Comparison of ENCODE assay signal across 7 cellular contexts in the genomic region with DNA sequence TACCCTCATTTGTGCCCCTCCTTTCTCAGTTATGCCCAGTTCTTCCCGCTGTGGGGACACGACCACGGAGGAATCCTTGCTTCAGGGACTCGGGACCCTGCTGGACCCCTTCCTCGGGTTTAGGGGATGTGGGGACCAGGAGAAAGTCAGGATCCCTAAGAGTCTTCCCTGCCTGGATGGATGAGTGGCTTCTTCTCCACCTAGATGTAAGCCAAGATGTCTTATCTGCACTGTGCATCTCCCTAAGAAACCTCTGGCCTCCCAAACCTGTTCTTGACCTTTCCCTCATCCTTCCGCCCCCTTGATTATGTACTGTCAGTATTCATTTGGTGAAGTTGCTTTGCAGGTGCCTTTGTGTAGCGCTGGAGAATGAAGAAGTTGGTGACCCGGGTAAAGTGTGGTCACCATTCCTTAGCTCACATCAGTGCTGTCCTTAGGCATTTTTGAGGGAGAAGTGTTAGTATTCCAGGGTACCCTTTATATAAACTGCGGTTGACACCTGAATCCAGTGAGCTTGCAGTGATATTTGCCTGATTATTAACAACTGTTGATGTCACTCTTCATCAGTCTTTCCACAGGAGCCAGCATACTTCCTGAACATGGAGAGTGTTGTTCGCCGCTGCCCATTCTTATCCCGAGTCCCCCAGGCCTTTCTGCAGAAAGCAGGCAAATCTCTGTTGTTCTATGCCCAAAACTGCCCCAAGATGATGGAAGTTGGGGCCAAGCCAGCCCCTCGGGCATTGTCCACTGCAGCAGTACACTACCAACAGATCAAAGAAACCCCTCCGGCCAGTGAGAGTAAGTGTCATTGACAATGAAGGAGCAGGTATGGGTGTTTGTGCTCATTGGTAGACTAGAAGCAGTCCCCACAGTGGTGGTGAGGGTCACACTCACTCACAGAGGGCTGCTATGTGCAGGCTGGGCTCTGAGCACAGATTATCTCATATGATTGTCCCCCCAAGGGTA. TPM values are rescaled to one million over a fixed set of nuclear protein-coding genes. Genes with fewer than 3 reads are reported as not detected.
DNase-seq lines count a peak whose midpoint lies in the region; ATAC-seq and TF ChIP-seq lines count a peak whose summit lies in the region.
"Had no signal": no experiment of that assay in that cellular context is flagged by ENCODE, and none has a peak within 500 bp of the region (broad histone marks: within the 10 kb centered on the region; RNA-seq: fewer than 3 reads in every experiment).

No MANE protein-coding gene starts in this region.

- H3K79me2 ChIP-seq in OCI-LY3 (ENCODE audit: low read length): peaks cover 16% of the 10 kb centered on the region
- peaks cover 33% of the 10 kb centered on the region for H3K79me2 ChIP-seq in smooth muscle cell (ENCODE audit: low read depth)

- H3K9me3 ChIP-seq in OCI-LY3 (ENCODE audit: insufficient read depth, low read length): no peaks in the 10 kb centered on the region
- no peaks in the 10 kb centered on the region for H3K9me3 ChIP-seq in smooth muscle cell (replicated peaks; ENCODE audit: low read depth)

- no peak for ATAC-seq in GM19351 (IDR thresholded peaks at IDR 0.05; ENCODE audit: unreplicated experiment)

- DNase-seq in epithelial cell of esophagus (ENCODE audit: low read depth) (no peak), smooth muscle cell (lab: John Stamatoyannopoulos, UW; ENCODE audit: unreplicated experiment) (no peak), DMS153 (lab: John Stamatoyannopoulos, UW) (no peak), NCI-H1694 treated with DMSO at 0.1 percent for 48 hours (lab: John Stamatoyannopoulos, UW) (no peak)

- no peaks in the 10 kb centered on the region for H3F3A ChIP-seq in smooth muscle cell (ENCODE audit: low read depth)

- H3K36me3 ChIP-seq in OCI-LY3 (replicated peaks; ENCODE audit: low read depth, low read length) (peaks cover 37% of the 10 kb centered on the region), smooth muscle cell (ENCODE audit: low read depth) (peaks cover 7% of the 10 kb centered on the region)

- no peaks in the 10 kb centered on the region for H4K20me1 ChIP-seq in OCI-LY3 (ENCODE audit: insufficient read depth, low read length)
- peaks cover 34% of the 10 kb centered on the region for H4K20me1 ChIP-seq in smooth muscle cell (ENCODE audit: low read depth)

- H3K27ac ChIP-seq in OCI-LY3 (ENCODE audit: low read length): peak overlapping the region; percentile 34; the same call in 1 of the 2 replicates
- peak overlapping the region; percentile 36 for H3K27ac ChIP-seq in smooth muscle cell (ENCODE audit: low read depth)

- H3K4me3 ChIP-seq in OCI-LY3 (ENCODE audit: low read length): peak overlapping the region; percentile 90
- H3K4me3 ChIP-seq in epithelial cell of esophagus (ENCODE audit: low read length): peak overlapping the region; percentile 80
- H3K4me3 ChIP-seq in smooth muscle cell: peak overlapping the region; percentile 97

- H2AFZ ChIP-seq in OCI-LY3 (ENCODE audit: low read depth, low read length): no peak overlapping the region
- peak overlapping the region; percentile 79 for H2AFZ ChIP-seq in smooth muscle cell (ENCODE audit: low read depth)

- H3K4me1 ChIP-seq in OCI-LY3 (ENCODE audit: low read length) (peaks cover 20% of the 10 kb centered on the region), smooth muscle cell (ENCODE audit: low read depth) (peaks cover 24% of the 10 kb centered on the region)

- H3K27me3 ChIP-seq in OCI-LY3 (ENCODE audit: low read depth, low read length) (no peaks in the 10 kb centered on the region), smooth muscle cell (ENCODE audit: low read depth) (no peaks in the 10 kb centered on the region)

- H3K9ac ChIP-seq in OCI-LY3 (ENCODE audit: low read length) (peak overlapping the region; percentile 91), smooth muscle cell (ENCODE audit: low read depth) (peak overlapping the region; percentile 93)

- TF ChIP-seq CTCF in OCI-LY3 (IDR thresholded peaks at IDR 0.05; ENCODE audit: low read depth, low read length): no peak
- TF ChIP-seq CTCF in epithelial cell of esophagus (IDR thresholded peaks at IDR 0.05; ENCODE audit: insufficient read depth, low read depth, low read length, missing control alignments): no peak
- no peak for TF ChIP-seq CTCF in smooth muscle cell (IDR thresholded peaks at IDR 0.05; ENCODE audit: borderline replicate concordance, insufficient read depth, poor library complexity, severe bottlenecking)

- peak overlapping the region; percentile 90 for H3K4me2 ChIP-seq in OCI-LY3 (ENCODE audit: low read length)
- H3K4me2 ChIP-seq in smooth muscle cell: peak overlapping the region; percentile 99

- WGBS in smooth muscle cell (ENCODE audit: low lambda C conversion rate): 60% methylated on average over 14 of the region's 14 CpGs

RNA-seq across cellular contexts. Expression of gene ALAS1, which starts 1.0 kb away (rescaled TPM):
- 35.7 and 50.2 TPM in 2 replicates for total RNA-seq in smooth muscle cell
- polyA plus RNA-seq in smooth muscle cell: 59.4 and 66.7 TPM in 2 replicates

RNA-seq across cellular contexts. Expression of gene TLR9, which starts 26.5 kb away (rescaled TPM):
- 0.09 TPM in 1 of 2 replicates, not detected in the other for total RNA-seq in smooth muscle cell
- not detected in 2 replicates for polyA plus RNA-seq in smooth muscle cell
- total RNA-seq: temporal lobe had no signal

RNA-seq across cellular contexts. Expression of gene TWF2, which starts 40.0 kb away (rescaled TPM):
- total RNA-seq in smooth muscle cell: 71.8 and 80.9 TPM in 2 replicates
- polyA plus RNA-seq in smooth muscle cell: 91.0 and 96.8 TPM in 2 replicates

RNA-seq across cellular contexts. Expression of gene POC1A, which starts 44.7 kb away (rescaled TPM):
- total RNA-seq in smooth muscle cell: 1.8 and 3.2 TPM in 2 replicates
- polyA plus RNA-seq in smooth muscle cell: 7.6 and 7.9 TPM in 2 replicates

RNA-seq across cellular contexts. Expression of gene PPM1M, which starts 46.6 kb away (rescaled TPM):
- total RNA-seq in smooth muscle cell: 6.0 and 7.0 TPM in 2 replicates
- polyA plus RNA-seq in smooth muscle cell: 11.0 and 11.9 TPM in 2 replicates
